Comparison of ENCODE assay signal across 15 cellular contexts in genomic region chr1:24285231-24285630, GRCh38. TPM values are rescaled to one million over a fixed set of nuclear protein-coding genes. Genes with fewer than 3 reads are reported as not detected.
"Had no signal": no experiment of that assay in that cellular context is flagged by ENCODE, and none has a peak within 500 bp of the region (broad histone marks: within the 10 kb centered on the region; RNA-seq: fewer than 3 reads in every experiment).

No MANE protein-coding gene starts in this region.

- H3K9me3 ChIP-seq: mucosa of descending colon, upper lobe of left lung had no signal

- H3K4me3 Mint-ChIP-seq: activated naive CD8-positive, alpha-beta T cell treated with anti-CD3 and anti-CD28 coated beads for 36 hours; activated T-cell treated with anti-CD3 and anti-CD28 coated beads, Interleukin-2, amount 50 U/mL, for 72 hours; naive thymus-derived CD8-positive, alpha-beta T cell had no signal

- H3K4me3 ChIP-seq: lung, mucosa of descending colon, upper lobe of left lung had no signal

- H3K36me3 ChIP-seq: upper lobe of left lung had no signal

- ATAC-seq: activated CD4-positive, CD25-positive, alpha-beta regulatory T cell treated with anti-CD3 and anti-CD28 coated beads, Interleukin-2, amount 50 U/mL, for 24 hours; activated T-cell treated with anti-CD3 and anti-CD28 coated beads, Interleukin-2, amount 50 U/mL, for 72 hours; left cardiac atrium; mucosa of descending colon; naive thymus-derived CD8-positive, alpha-beta T cell; stimulated activated naive CD8-positive, alpha-beta T cell treated with anti-CD3 and anti-CD28 coated beads, Interleukin-15, Interleukin-2, amounts not matched to agents 100 U/mL and 50 U/mL, for 24 hours had no signal

- H3K27me3 ChIP-seq: upper lobe of left lung had no signal

- H3K27ac ChIP-seq: upper lobe of left lung had no signal

- H3K36me3 Mint-ChIP-seq: activated naive CD8-positive, alpha-beta T cell treated with anti-CD3 and anti-CD28 coated beads for 36 hours; naive thymus-derived CD8-positive, alpha-beta T cell had no signal

- DNase-seq: activated CD4-positive, alpha-beta T cell treated with anti-CD3 and anti-CD28 coated beads, Interleukin-2, amount 50 U/mL, for 48 hours; activated gamma-delta T cell treated with Interleukin-2 at 50 U/mL for 16 hours; activated naive CD8-positive, alpha-beta T cell treated with anti-CD3 and anti-CD28 coated beads for 36 hours; activated T-cell treated with anti-CD3 and anti-CD28 coated beads, Interleukin-2, amount 50 U/mL, for 72 hours; aorta; left cardiac atrium; mucosa of descending colon; naive thymus-derived CD8-positive, alpha-beta T cell; stimulated activated CD4-positive, alpha-beta T cell treated with anti-CD3 and anti-CD28 coated beads, Interleukin-2, amount 100 ng/mL, for 48 hours; stimulated activated naive CD8-positive, alpha-beta T cell treated with anti-CD3 and anti-CD28 coated beads, Interleukin-15, Interleukin-2, amounts not matched to agents 100 U/mL and 50 U/mL, for 24 hours; upper lobe of left lung had no signal

- H3K9me3 Mint-ChIP-seq: activated naive CD8-positive, alpha-beta T cell treated with anti-CD3 and anti-CD28 coated beads for 36 hours; activated T-cell treated with anti-CD3 and anti-CD28 coated beads, Interleukin-2, amount 50 U/mL, for 72 hours; naive thymus-derived CD8-positive, alpha-beta T cell had no signal

- H3K27ac Mint-ChIP-seq: activated naive CD8-positive, alpha-beta T cell treated with anti-CD3 and anti-CD28 coated beads for 36 hours; activated T-cell treated with anti-CD3 and anti-CD28 coated beads, Interleukin-2, amount 50 U/mL, for 72 hours; naive thymus-derived CD8-positive, alpha-beta T cell had no signal

- H3K4me1 Mint-ChIP-seq: activated naive CD8-positive, alpha-beta T cell treated with anti-CD3 and anti-CD28 coated beads for 36 hours; naive thymus-derived CD8-positive, alpha-beta T cell had no signal

RNA-seq across cellular contexts. Expression of gene GRHL3, which starts 33.9 kb away (rescaled TPM):
- total RNA-seq: activated naive CD8-positive, alpha-beta T cell treated with anti-CD3 and anti-CD28 coated beads for 36 hours; aorta; naive thymus-derived CD8-positive, alpha-beta T cell; osteocyte; T-helper 2 cell treated with Interferon-gamma antibody and Interleukin-4, amounts not matched to agents 100 ng/mL and 5 ng/mL, for 36 hours had no signal
- polyA plus RNA-seq: naive thymus-derived CD8-positive, alpha-beta T cell had no signal
